Comparison of ENCODE assay signal across 9 cellular contexts in genomic region chr2:63692002-63692606, GRCh38.
DNase-seq lines count a peak whose midpoint lies in the region; ATAC-seq and TF ChIP-seq lines count a peak whose summit lies in the region.
"Had no signal": no experiment of that assay in that cellular context is flagged by ENCODE, and none has a peak within 500 bp of the region (broad histone marks: within the 10 kb centered on the region; RNA-seq: fewer than 3 reads in every experiment).

No MANE protein-coding gene starts in this region.

- H3K4me3 ChIP-seq in RWPE2 (ENCODE audit: severe bottlenecking) (no peak overlapping the region), fibroblast of lung (replicated peaks in 1 of 4; ENCODE audit: control extremely low read depth in 1 of 4, insufficient read depth in 1 of 4, low read depth in 3 of 4, low read length in 4 of 4) (no peak overlapping the region), ovary (no peak overlapping the region)
- H3K4me3 ChIP-seq: BLaER1 had no signal

- peak; percentile 82 for TF ChIP-seq CTCF in RWPE2 (IDR thresholded peaks at IDR 0.05; ENCODE audit: poor library complexity, severe bottlenecking)
- TF ChIP-seq CTCF in fibroblast of lung (conservative IDR thresholded peaks at IDR 0.05 in 1 of 2, IDR thresholded peaks at IDR 0.05 in 1 of 2; ENCODE audit: low read depth in 1 of 2, low read length in 2 of 2), result peak; percentile 43 to 47
- TF ChIP-seq CTCF in ovary (IDR thresholded peaks at IDR 0.05), result peak in 2 of 3 donors; percentile 32 to 52

- H2AFZ ChIP-seq in fibroblast of lung (ENCODE audit: low read length), result no peak overlapping the region

- no peaks in the 10 kb centered on the region for H3K9me3 ChIP-seq in RWPE2 (ENCODE audit: severe bottlenecking)
- H3K9me3 ChIP-seq in fibroblast of lung (ENCODE audit: control insufficient read depth, insufficient read depth, low read depth, low read length), result no peaks in the 10 kb centered on the region
- H3K9me3 ChIP-seq in ovary, result no peaks in the 10 kb centered on the region
- H3K9me3 ChIP-seq: BLaER1 had no signal

- WGBS in ovary, 3 donors, result 0% methylated on average over 1 of the region's 1 CpG

- TF ChIP-seq EP300 in ovary (IDR thresholded peaks at IDR 0.05), result no peak

- H3K9ac ChIP-seq in fibroblast of lung (ENCODE audit: insufficient read depth, low read length), result no peak overlapping the region
- H3K9ac ChIP-seq: BLaER1 had no signal

- intact Hi-C loops in ovary (cut with DNase I), result loop anchor here in 3 of 4 donors (5.0 to 10.0 kb wide), 3 partner anchors 163 to 193 kb away; no protein-coding TSS in a partner anchor

- H3K4me1 ChIP-seq in RWPE2 (ENCODE audit: insufficient read depth, poor library complexity, severe bottlenecking) (peaks cover 5% of the 10 kb centered on the region), fibroblast of lung (ENCODE audit: control insufficient read depth, extremely low read depth, insufficient read depth, low read length) (no peaks in the 10 kb centered on the region), ovary (ENCODE audit: insufficient read depth) (no peaks in the 10 kb centered on the region)
- H3K4me1 ChIP-seq: BLaER1 had no signal

- no peaks in the 10 kb centered on the region for H3K79me2 ChIP-seq in fibroblast of lung (ENCODE audit: control insufficient read depth, insufficient read depth, low read length)

- H3K4me2 ChIP-seq in fibroblast of lung (ENCODE audit: extremely low read depth, insufficient read depth, low read length), result no peak overlapping the region
- H3K4me2 ChIP-seq: BLaER1 had no signal

- H3K27ac ChIP-seq in RWPE2 (ENCODE audit: poor library complexity, severe bottlenecking) (no peak overlapping the region), fibroblast of lung (ENCODE audit: insufficient read depth, low read length) (no peak overlapping the region), ovary (no peak overlapping the region)
- H3K27ac ChIP-seq: BLaER1 had no signal

- no peaks in the 10 kb centered on the region for H3K36me3 ChIP-seq in RWPE2 (ENCODE audit: low read depth)
- no peaks in the 10 kb centered on the region for H3K36me3 ChIP-seq in fibroblast of lung (ENCODE audit: control insufficient read depth, insufficient read depth, low read length)
- no peaks in the 10 kb centered on the region for H3K36me3 ChIP-seq in ovary
- H3K36me3 ChIP-seq: BLaER1 had no signal

- ATAC-seq in RWPE2 (ENCODE audit: low read depth) (peak; percentile 63; the same call in 2 of the 3 replicates), HG02885 (IDR thresholded peaks at IDR 0.05; ENCODE audit: poor library complexity, unreplicated experiment) (no peak)

- no peak for TF ChIP-seq POLR2A in ovary (IDR thresholded peaks at IDR 0.05)

- H3K27me3 ChIP-seq in RWPE2 (ENCODE audit: insufficient read depth, poor library complexity, severe bottlenecking) (no peaks in the 10 kb centered on the region), fibroblast of lung (ENCODE audit: control insufficient read depth, insufficient read depth, low read length) (no peaks in the 10 kb centered on the region), ovary (no peaks in the 10 kb centered on the region)
- H3K27me3 ChIP-seq: BLaER1 had no signal

- H4K20me1 ChIP-seq in fibroblast of lung (ENCODE audit: control insufficient read depth, extremely low read depth, insufficient read depth, low read length), result no peaks in the 10 kb centered on the region
- H4K20me1 ChIP-seq: BLaER1 had no signal

- DNase-seq in DMS79 treated with DMSO at 0.1 percent for 48 hours (lab: John Stamatoyannopoulos, UW) (peak; percentile 48), DMS79 (lab: John Stamatoyannopoulos, UW) (no peak), HT-29 (ENCODE audit: low spot score) (peak; percentile 72), RWPE2 (ENCODE audit: low spot score) (no peak), fibroblast of lung (ENCODE audit: low read depth in 2 of 2) (peak; percentile 36 to 72), ovary (no peak), NCI-H2196 treated with DMSO at 0.1 percent for 48 hours (lab: John Stamatoyannopoulos, UW; ENCODE audit: unreplicated experiment) (no peak)

Comparison
In these comparisons a context has a peak if more than half of its experiments do, and no peak if none do; other contexts are left out.
1. DNase-seq: peak in DMS79 treated with DMSO at 0.1 percent for 48 hours (single experiment), HT-29 (single experiment) and fibroblast of lung (2 of 2); none in DMS79 (single experiment), RWPE2 (single experiment), ovary (0 of 5) and NCI-H2196 treated with DMSO at 0.1 percent for 48 hours (single experiment).
2. Peak in every context shown above with its lines, with median percentiles within 50 percentile points of each other: CTCF ChIP-seq.